Comparison of ENCODE assay signal across 14 cellular contexts in genomic region chr10:17655009-17655408, GRCh38. TPM values are rescaled to one million over a fixed set of nuclear protein-coding genes. Genes with fewer than 3 reads are reported as not detected.
A peak's percentile ranks its signal among the peaks of the same experiment; 100 is the strongest.
DNase-seq lines count a peak whose midpoint lies in the region; ATAC-seq and TF ChIP-seq lines count a peak whose summit lies in the region.
"Had no signal": no experiment of that assay in that cellular context is flagged by ENCODE, and none has a peak within 500 bp of the region (broad histone marks: within the 10 kb centered on the region; RNA-seq: fewer than 3 reads in every experiment).

No MANE protein-coding gene starts in this region.

- H3K27me3 Mint-ChIP-seq in CD4-positive, CD25-positive, alpha-beta regulatory T cell: no peaks in the 10 kb centered on the region
- H3K27me3 Mint-ChIP-seq in T-cell: no peaks in the 10 kb centered on the region

- no peak for TF ChIP-seq CTCF in GM10266 (IDR thresholded peaks at IDR 0.05; ENCODE audit: control insufficient read depth, insufficient read depth, low read depth, missing control alignments)

- peaks cover 54 to 94% (median 73%) of the 10 kb centered on the region in 4 donors for H3K4me1 Mint-ChIP-seq in CD4-positive, CD25-positive, alpha-beta regulatory T cell
- peaks cover 77 to 81% (median 79%) of the 10 kb centered on the region in 3 donors for H3K4me1 Mint-ChIP-seq in T-cell

- no peaks in the 10 kb centered on the region for H3K27me3 ChIP-seq in CD4-positive, CD25-positive, alpha-beta regulatory T cell (ENCODE audit: control insufficient read depth, insufficient read depth, low read length)

- H3K27ac Mint-ChIP-seq in CD4-positive, CD25-positive, alpha-beta regulatory T cell: peak overlapping the region; percentile 75 to 99 (median 92)
- H3K27ac Mint-ChIP-seq in T-cell: peak overlapping the region; percentile 6 to 49

- H3K27ac ChIP-seq in CD4-positive, CD25-positive, alpha-beta regulatory T cell (ENCODE audit: insufficient read depth, low read length, poor library complexity, severe bottlenecking): peak overlapping the region; percentile 97
- H3K27ac ChIP-seq: parathyroid adenoma had no signal

- peak overlapping the region; percentile 88 for H3K4me3 ChIP-seq in CD4-positive, CD25-positive, alpha-beta regulatory T cell (ENCODE audit: low read depth, low read length)

- H3K9me3 Mint-ChIP-seq in CD4-positive, CD25-positive, alpha-beta regulatory T cell: peaks cover 0 to 7% (median 1%) of the 10 kb centered on the region in 7 donors
- peaks cover 0 to 12% (median 0%) of the 10 kb centered on the region in 3 donors for H3K9me3 Mint-ChIP-seq in T-cell

- H3K9me3 ChIP-seq in CD4-positive, CD25-positive, alpha-beta regulatory T cell (ENCODE audit: control insufficient read depth in 2 of 2, low read length in 2 of 2): peaks cover 7 to 11% of the 10 kb centered on the region in 2 experiments

- peak in 1 of 3 donors; percentile 58 for DNase-seq in CD4-positive, CD25-positive, alpha-beta regulatory T cell
- DNase-seq in T-cell (no peak), mesenteric fat pad (ENCODE audit: low spot score) (no peak), H4 (ENCODE audit: low spot score) (no peak), GM10266 (ENCODE audit: extremely low spot score) (no peak)
- DNase-seq: activated effector memory CD4-positive, alpha-beta T cell treated with Interleukin-2 at 50 U/mL for 16 hours; central memory CD4-positive, alpha-beta T cell; NCI-H1048; NCI-H510A treated with DMSO at 0.1 percent for 48 hours; Right ventricle myocardium superior had no signal

- CTCF ChIA-PET in T-cell (lab: Charles Lee): interaction anchor here in 1 of 2 donors (1.2 kb wide), 1 partner anchor 8 kb away, joined by 3 read pairs; no protein-coding TSS in a partner anchor

- H3K4me1 ChIP-seq in CD4-positive, CD25-positive, alpha-beta regulatory T cell (ENCODE audit: control insufficient read depth, insufficient read depth, low read length, poor library complexity, severe bottlenecking): peaks cover 69% of the 10 kb centered on the region
- H3K4me1 ChIP-seq: parathyroid adenoma had no signal

- peaks cover 52% of the 10 kb centered on the region for H3K36me3 Mint-ChIP-seq in CD4-positive, CD25-positive, alpha-beta regulatory T cell
- peaks cover 53% of the 10 kb centered on the region for H3K36me3 Mint-ChIP-seq in T-cell

- peak in 1 of 2 donors; percentile 19 for ATAC-seq in CD4-positive, CD25-positive, alpha-beta regulatory T cell (ENCODE audit: low read depth in 2 of 2)
- ATAC-seq in GM18870 (IDR thresholded peaks at IDR 0.05; ENCODE audit: unreplicated experiment) (peak; percentile 10), HG02678 (IDR thresholded peaks at IDR 0.05; ENCODE audit: unreplicated experiment) (peak; percentile 16), T-cell (replicated peaks in 1 of 4) (no peak), HG02623 (IDR thresholded peaks at IDR 0.05; ENCODE audit: unreplicated experiment) (no peak)

- POLR2A ChIA-PET in T-cell (lab: Charles Lee): interaction anchor here in 1 of 2 donors (0.7 to 2.9 kb wide), 2 partner anchors 11 to 14 kb away, joined by 3 to 13 read pairs; partner anchors contain the start of gene STAM

- H3K36me3 ChIP-seq in CD4-positive, CD25-positive, alpha-beta regulatory T cell (ENCODE audit: control insufficient read depth, insufficient read depth, low read length): peaks cover 10% of the 10 kb centered on the region

- peak overlapping the region; percentile 84 to 94 (median 87) for H3K4me3 Mint-ChIP-seq in CD4-positive, CD25-positive, alpha-beta regulatory T cell
- H3K4me3 Mint-ChIP-seq in T-cell: peak overlapping the region in 2 of 3 donors; percentile 1 to 27

RNA-seq across cellular contexts. Expression of gene STAM, which starts 11.1 kb away (rescaled TPM):
- 154 TPM for total RNA-seq in CD4-positive, CD25-positive, alpha-beta regulatory T cell
- 10 to 100 TPM; 48.0 to 93.3 (median 67.0) TPM for polyA plus RNA-seq in CD4-positive, CD25-positive, alpha-beta regulatory T cell
- total RNA-seq in T-cell (10 to 100 TPM; 18.6 to 42.7 (median 25.7) TPM), mesenteric fat pad (26.5 TPM)
- total RNA-seq in H4 (2014; rRNA removed; shearing (Covaris generic)): 9.3 and 15.3 TPM in 2 replicates

RNA-seq across cellular contexts. Expression of gene HACD1, which starts 37.8 kb away (rescaled TPM):
- 22.0 TPM for total RNA-seq in CD4-positive, CD25-positive, alpha-beta regulatory T cell
- 10 to 100 TPM; 28.4 to 65.8 (median 47.0) TPM for polyA plus RNA-seq in CD4-positive, CD25-positive, alpha-beta regulatory T cell
- total RNA-seq in T-cell: 1 to 10 TPM in 3 of 5 donors, under 1 TPM in 2; 0.39 to 4.2 (median 1.3) TPM
- 18.0 TPM for total RNA-seq in mesenteric fat pad
- 21.7 and 35.5 TPM in 2 replicates for total RNA-seq in H4 (2014; rRNA removed; shearing (Covaris generic))

Comparison
In these comparisons a context has a peak if more than half of its experiments do, and no peak if none do; other contexts are left out.
1. ATAC-seq: peak in GM18870 (single experiment) and HG02678 (single experiment); none in T-cell (0 of 4) and HG02623 (single experiment).